8 cellular contexts compared by ENCODE assay signal in genomic region chr1:91282695-91283420, GRCh38.
DNase-seq lines count a peak whose midpoint lies in the region; ATAC-seq, FAIRE-seq and TF ChIP-seq lines count a peak whose summit lies in the region.

No MANE protein-coding gene starts in this region.

- peak overlapping the region; percentile 12 for H2AFZ ChIP-seq in keratinocyte (ENCODE audit: control insufficient read depth, low read length)

- CTCF ChIA-PET in T-cell (lab: Charles Lee), result interaction anchor here (0.6 to 2.2 kb wide), 8 partner anchors 12 to 1009 kb away, joined by 3 to 14 read pairs (median 3); no protein-coding TSS in a partner anchor

- H3K4me2 ChIP-seq in keratinocyte (ENCODE audit: control insufficient read depth, extremely low read depth, insufficient read depth, low read depth, low read length), result no peak overlapping the region

- no peaks in the 10 kb centered on the region for H3K36me3 Mint-ChIP-seq in T-cell

- TF ChIP-seq CTCF in bronchial epithelial cell (IDR thresholded peaks at IDR 0.05; ENCODE audit: insufficient read depth, low read length, severe bottlenecking) (peak; percentile 77), keratinocyte (optimal IDR thresholded peaks at IDR 0.05 in 1 of 3, IDR thresholded peaks at IDR 0.05 in 1 of 3, conservative IDR thresholded peaks at IDR 0.05 in 1 of 3; ENCODE audit: extremely low read depth in 1 of 3, insufficient read depth in 2 of 3, low read length in 3 of 3) (peak; percentile 61 to 67 (median 65))

- FAIRE-seq in bronchial epithelial cell (lab: Jason Lieb, UNC), result peak; percentile 32
- peak; percentile 75 for FAIRE-seq in keratinocyte (lab: Jason Lieb, UNC)

- H3K36me3 ChIP-seq in bronchial epithelial cell (ENCODE audit: control insufficient read depth, insufficient read depth, low read length) (no peaks in the 10 kb centered on the region), keratinocyte (ENCODE audit: control insufficient read depth in 2 of 2, extremely low read depth in 1 of 2, insufficient read depth in 2 of 2, low read length in 2 of 2) (no peaks in the 10 kb centered on the region)

- H3K4me3 ChIP-seq in bronchial epithelial cell (ENCODE audit: low read depth, low read length) (no peak overlapping the region), keratinocyte (ENCODE audit: control insufficient read depth in 2 of 3, extremely low read depth in 1 of 3, insufficient read depth in 2 of 3, low read depth in 1 of 3, low read length in 3 of 3) (no peak overlapping the region)

- H3K27ac ChIP-seq in keratinocyte (ENCODE audit: control insufficient read depth, insufficient read depth, low read length), result no peak overlapping the region

- no peak overlapping the region for H3K4me3 Mint-ChIP-seq in T-cell

- no peaks in the 10 kb centered on the region for H3K9me3 ChIP-seq in keratinocyte (ENCODE audit: control insufficient read depth, low read depth, low read length)

- H3K27me3 ChIP-seq in bronchial epithelial cell (ENCODE audit: control insufficient read depth, insufficient read depth, low read length) (no peaks in the 10 kb centered on the region), keratinocyte (ENCODE audit: control insufficient read depth, extremely low read depth, insufficient read depth, low read length) (no peaks in the 10 kb centered on the region)

- no peaks in the 10 kb centered on the region for H4K20me1 ChIP-seq in keratinocyte (ENCODE audit: control insufficient read depth, extremely low read depth, insufficient read depth, low read length)

- H3K79me2 ChIP-seq in keratinocyte (ENCODE audit: control insufficient read depth, insufficient read depth, low read length), result no peaks in the 10 kb centered on the region

- DNase-seq in DMS 273 treated with DMSO at 0.1 percent for 48 hours (lab: John Stamatoyannopoulos, UW) (peak; percentile 36), NCI-H1105 (lab: John Stamatoyannopoulos, UW) (peak; percentile 67), T-cell (peak in 22 of 34 experiments; percentile 2 to 34 (median 16)), bronchial epithelial cell (ENCODE audit: low read depth) (peak; percentile 67), keratinocyte (ENCODE audit: low read depth, low spot score) (no peak)
- peak; percentile 11 to 26 (median 16) for DNase-seq in stimulated activated CD4-positive, alpha-beta T cell treated with anti-CD3 and anti-CD28 coated beads, Interleukin-1b, Interleukin-23, amount 100 ng/mL, for 24 hours (ENCODE audit: low read depth in 4 of 4, low spot score in 1 of 4)

- no peak overlapping the region for H3K9ac ChIP-seq in keratinocyte (ENCODE audit: control insufficient read depth, extremely low read depth, insufficient read depth, low read length)

- no peaks in the 10 kb centered on the region for H3K9me3 Mint-ChIP-seq in T-cell

- POLR2A ChIA-PET in T-cell (lab: Charles Lee), result no interaction called here

- H3K27me3 Mint-ChIP-seq in T-cell, result peaks cover 3 to 7% of the 10 kb centered on the region in 2 donors

- H3K9me1 ChIP-seq in keratinocyte (ENCODE audit: control insufficient read depth, extremely low read depth, insufficient read depth, low read length), result no peaks in the 10 kb centered on the region

- H3K4me1 Mint-ChIP-seq in T-cell, result no peaks in the 10 kb centered on the region

- dilution Hi-C loops in keratinocyte (cut with MboI; ENCODE audit: extremely low pct_ligation_motif_present, low sequenced_read_pairs), result no loop called here

- H3K27ac Mint-ChIP-seq in T-cell, result peak overlapping the region in 1 of 2 donors; percentile 36

- no peaks in the 10 kb centered on the region for H3K4me1 ChIP-seq in keratinocyte (ENCODE audit: control insufficient read depth, extremely low read depth, insufficient read depth, low read length)

- peak; percentile 64 for ATAC-seq in GM21576 (IDR thresholded peaks at IDR 0.05; ENCODE audit: unreplicated experiment)
- ATAC-seq in T-cell (replicated peaks in 1 of 4), result peak in 1 of 4 experiments; percentile 45
- ATAC-seq in HG02610 (IDR thresholded peaks at IDR 0.05; ENCODE audit: unreplicated experiment), result no peak
